1 cellular context compared by ENCODE assay signal in the genomic region with DNA sequence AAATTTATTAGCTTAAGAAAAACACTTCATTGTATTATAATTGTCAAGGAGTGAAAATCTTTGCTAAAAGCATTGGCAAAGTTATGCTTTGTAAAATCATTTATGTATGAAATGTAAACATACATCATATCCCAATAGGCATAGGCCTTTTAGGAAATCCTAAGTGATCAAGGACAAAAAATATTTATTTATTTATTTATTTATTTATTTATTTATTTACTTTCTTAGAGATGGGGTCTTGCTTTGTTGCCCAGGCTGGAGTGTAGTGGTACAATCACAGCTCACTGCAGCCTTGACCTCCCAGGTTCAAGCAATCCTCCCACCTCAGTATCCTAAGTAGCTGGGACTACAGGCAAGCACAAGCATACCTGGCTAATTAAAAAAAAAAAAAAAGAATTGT.
TF ChIP-seq lines count a peak whose summit lies in the region.

No MANE protein-coding gene starts in this region.

TF ChIP-seq in HEK293, 187 proteins besides CTCF, POLR2A, EP300 and RAD21 (continued from another document and continues in another):
- TF ChIP-seq REST (tag by site-specific recombination; IDR thresholded peaks at IDR 0.05) (peak; percentile 41; the same call in 1 of the 2 replicates), ZNF23 (tag by site-specific recombination; IDR thresholded peaks at IDR 0.05; ENCODE audit: borderline replicate concordance) (no peak), ZSCAN30 (tag by site-specific recombination; IDR thresholded peaks at IDR 0.05) (no peak), ZNF311 (tag by site-specific recombination; IDR thresholded peaks at IDR 0.05; ENCODE audit: borderline replicate concordance) (no peak), ZNF280D (tag by site-specific recombination; IDR thresholded peaks at IDR 0.05) (no peak), ZNF623 (tag by site-specific recombination; IDR thresholded peaks at IDR 0.05) (peak; percentile 59), ZBTB26 (tag by site-specific recombination; optimal IDR thresholded peaks at IDR 0.05) (no peak), ZNF677 (tag by site-specific recombination; IDR thresholded peaks at IDR 0.05) (no peak), ZNF670 (tag by site-specific recombination; IDR thresholded peaks at IDR 0.05; ENCODE audit: low read depth) (no peak), ZFP3 (tag by site-specific recombination; IDR thresholded peaks at IDR 0.05; ENCODE audit: low read depth) (no peak), ZNF140 (tag by site-specific recombination; IDR thresholded peaks at IDR 0.05) (0 out of 2 replicates have a peak, but pooled peaks have one; percentile 48), ZNF146 (tag by site-specific recombination; IDR thresholded peaks at IDR 0.05) (no peak), ZNF747 (tag by site-specific recombination; IDR thresholded peaks at IDR 0.05) (no peak), ZNF354C (tag by site-specific recombination; IDR thresholded peaks at IDR 0.05; ENCODE audit: borderline replicate concordance, low read depth) (0 out of 2 replicates have a peak, but pooled peaks have one; percentile 14), ZBTB8A (tag by site-specific recombination; IDR thresholded peaks at IDR 0.05) (0 out of 2 replicates have a peak, but pooled peaks have one; percentile 36), ZNF473 (tag by site-specific recombination; IDR thresholded peaks at IDR 0.05) (no peak), TRIM28 (IDR thresholded peaks at IDR 0.05; ENCODE audit: borderline replicate concordance, low read length) (no peak), ZNF654 (tag by site-specific recombination; IDR thresholded peaks at IDR 0.05; ENCODE audit: low read depth) (peak; percentile 24; the same call in 1 of the 2 replicates), SP2 (tag by site-specific recombination; IDR thresholded peaks at IDR 0.05) (no peak), ZNF239 (tag by site-specific recombination; IDR thresholded peaks at IDR 0.05) (no peak), GLI4 (tag by site-specific recombination; IDR thresholded peaks at IDR 0.05) (no peak), SETDB1 (IDR thresholded peaks at IDR 0.05; ENCODE audit: insufficient read length, low read length) (no peak), ZNF121 (tag by site-specific recombination; IDR thresholded peaks at IDR 0.05) (no peak), ZNF707 (tag by site-specific recombination; IDR thresholded peaks at IDR 0.05) (no peak), YY1 (tag by site-specific recombination; IDR thresholded peaks at IDR 0.05) (no peak), ZNF133 (tag by site-specific recombination; IDR thresholded peaks at IDR 0.05) (no peak), ZFP69B (tag by site-specific recombination; IDR thresholded peaks at IDR 0.05) (no peak), ZFP37 (tag by site-specific recombination; IDR thresholded peaks at IDR 0.05) (no peak), BCL11B (tag by site-specific recombination; IDR thresholded peaks at IDR 0.05; ENCODE audit: low read depth) (no peak), ZNF404 (tag by site-specific recombination; IDR thresholded peaks at IDR 0.05) (no peak), ZNF843 (tag by site-specific recombination; IDR thresholded peaks at IDR 0.05) (no peak), ZNF169 (tag by site-specific recombination; IDR thresholded peaks at IDR 0.05) (no peak), ZNF292 (tag by site-specific recombination; IDR thresholded peaks at IDR 0.05; ENCODE audit: borderline replicate concordance, low read depth) (no peak), ZNF394 (tag by site-specific recombination; IDR thresholded peaks at IDR 0.05; ENCODE audit: borderline replicate concordance) (peak; percentile 88), YY2 (tag by site-specific recombination; IDR thresholded peaks at IDR 0.05) (no peak), RBAK (tag by site-specific recombination; IDR thresholded peaks at IDR 0.05) (no peak), ZNF529 (tag by site-specific recombination; IDR thresholded peaks at IDR 0.05; ENCODE audit: insufficient replicate concordance) (no peak), ZNF10 (tag by site-specific recombination; IDR thresholded peaks at IDR 0.05) (no peak), ZNF600 (tag by site-specific recombination; IDR thresholded peaks at IDR 0.05) (no peak), ZNF391 (tag by site-specific recombination; IDR thresholded peaks at IDR 0.05; ENCODE audit: borderline replicate concordance, low read depth) (no peak), TCF7L2 (IDR thresholded peaks at IDR 0.05; ENCODE audit: borderline replicate concordance, low read depth, low read length) (no peak), PBX3 (CRISPR knock-in tag; IDR thresholded peaks at IDR 0.05) (no peak), MYNN (tag by site-specific recombination; IDR thresholded peaks at IDR 0.05; ENCODE audit: borderline replicate concordance) (no peak), ZNF558 (tag by site-specific recombination; IDR thresholded peaks at IDR 0.05) (no peak), ZNF274 (IDR thresholded peaks at IDR 0.05; ENCODE audit: low read length) (no peak), ZNF274 (tag by site-specific recombination; IDR thresholded peaks at IDR 0.05; ENCODE audit: borderline replicate concordance) (no peak), ZNF777 (tag by site-specific recombination; IDR thresholded peaks at IDR 0.05; ENCODE audit: borderline replicate concordance) (no peak), ZNF174 (tag by site-specific recombination; IDR thresholded peaks at IDR 0.05) (no peak), OSR2 (tag by site-specific recombination; IDR thresholded peaks at IDR 0.05) (no peak), ZNF76 (tag by site-specific recombination; IDR thresholded peaks at IDR 0.05; ENCODE audit: borderline replicate concordance, low read depth) (no peak)
- TF ChIP-seq, protein P1, sequence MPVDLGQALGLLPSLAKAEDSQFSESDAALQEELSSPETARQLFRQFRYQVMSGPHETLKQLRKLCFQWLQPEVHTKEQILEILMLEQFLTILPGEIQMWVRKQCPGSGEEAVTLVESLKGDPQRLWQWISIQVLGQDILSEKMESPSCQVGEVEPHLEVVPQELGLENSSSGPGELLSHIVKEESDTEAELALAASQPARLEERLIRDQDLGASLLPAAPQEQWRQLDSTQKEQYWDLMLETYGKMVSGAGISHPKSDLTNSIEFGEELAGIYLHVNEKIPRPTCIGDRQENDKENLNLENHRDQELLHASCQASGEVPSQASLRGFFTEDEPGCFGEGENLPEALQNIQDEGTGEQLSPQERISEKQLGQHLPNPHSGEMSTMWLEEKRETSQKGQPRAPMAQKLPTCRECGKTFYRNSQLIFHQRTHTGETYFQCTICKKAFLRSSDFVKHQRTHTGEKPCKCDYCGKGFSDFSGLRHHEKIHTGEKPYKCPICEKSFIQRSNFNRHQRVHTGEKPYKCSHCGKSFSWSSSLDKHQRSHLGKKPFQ (tag by site-specific recombination; IDR thresholded peaks at IDR 0.05), result no peak
- TF ChIP-seq, protein P2, sequence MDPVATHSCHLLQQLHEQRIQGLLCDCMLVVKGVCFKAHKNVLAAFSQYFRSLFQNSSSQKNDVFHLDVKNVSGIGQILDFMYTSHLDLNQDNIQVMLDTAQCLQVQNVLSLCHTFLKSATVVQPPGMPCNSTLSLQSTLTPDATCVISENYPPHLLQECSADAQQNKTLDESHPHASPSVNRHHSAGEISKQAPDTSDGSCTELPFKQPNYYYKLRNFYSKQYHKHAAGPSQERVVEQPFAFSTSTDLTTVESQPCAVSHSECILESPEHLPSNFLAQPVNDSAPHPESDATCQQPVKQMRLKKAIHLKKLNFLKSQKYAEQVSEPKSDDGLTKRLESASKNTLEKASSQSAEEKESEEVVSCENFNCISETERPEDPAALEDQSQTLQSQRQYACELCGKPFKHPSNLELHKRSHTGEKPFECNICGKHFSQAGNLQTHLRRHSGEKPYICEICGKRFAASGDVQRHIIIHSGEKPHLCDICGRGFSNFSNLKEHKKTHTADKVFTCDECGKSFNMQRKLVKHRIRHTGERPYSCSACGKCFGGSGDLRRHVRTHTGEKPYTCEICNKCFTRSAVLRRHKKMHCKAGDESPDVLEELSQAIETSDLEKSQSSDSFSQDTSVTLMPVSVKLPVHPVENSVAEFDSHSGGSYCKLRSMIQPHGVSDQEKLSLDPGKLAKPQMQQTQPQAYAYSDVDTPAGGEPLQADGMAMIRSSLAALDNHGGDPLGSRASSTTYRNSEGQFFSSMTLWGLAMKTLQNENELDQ (tag by site-specific recombination; IDR thresholded peaks at IDR 0.05; ENCODE audit: low read depth), result no peak
- TF ChIP-seq, protein P3, sequence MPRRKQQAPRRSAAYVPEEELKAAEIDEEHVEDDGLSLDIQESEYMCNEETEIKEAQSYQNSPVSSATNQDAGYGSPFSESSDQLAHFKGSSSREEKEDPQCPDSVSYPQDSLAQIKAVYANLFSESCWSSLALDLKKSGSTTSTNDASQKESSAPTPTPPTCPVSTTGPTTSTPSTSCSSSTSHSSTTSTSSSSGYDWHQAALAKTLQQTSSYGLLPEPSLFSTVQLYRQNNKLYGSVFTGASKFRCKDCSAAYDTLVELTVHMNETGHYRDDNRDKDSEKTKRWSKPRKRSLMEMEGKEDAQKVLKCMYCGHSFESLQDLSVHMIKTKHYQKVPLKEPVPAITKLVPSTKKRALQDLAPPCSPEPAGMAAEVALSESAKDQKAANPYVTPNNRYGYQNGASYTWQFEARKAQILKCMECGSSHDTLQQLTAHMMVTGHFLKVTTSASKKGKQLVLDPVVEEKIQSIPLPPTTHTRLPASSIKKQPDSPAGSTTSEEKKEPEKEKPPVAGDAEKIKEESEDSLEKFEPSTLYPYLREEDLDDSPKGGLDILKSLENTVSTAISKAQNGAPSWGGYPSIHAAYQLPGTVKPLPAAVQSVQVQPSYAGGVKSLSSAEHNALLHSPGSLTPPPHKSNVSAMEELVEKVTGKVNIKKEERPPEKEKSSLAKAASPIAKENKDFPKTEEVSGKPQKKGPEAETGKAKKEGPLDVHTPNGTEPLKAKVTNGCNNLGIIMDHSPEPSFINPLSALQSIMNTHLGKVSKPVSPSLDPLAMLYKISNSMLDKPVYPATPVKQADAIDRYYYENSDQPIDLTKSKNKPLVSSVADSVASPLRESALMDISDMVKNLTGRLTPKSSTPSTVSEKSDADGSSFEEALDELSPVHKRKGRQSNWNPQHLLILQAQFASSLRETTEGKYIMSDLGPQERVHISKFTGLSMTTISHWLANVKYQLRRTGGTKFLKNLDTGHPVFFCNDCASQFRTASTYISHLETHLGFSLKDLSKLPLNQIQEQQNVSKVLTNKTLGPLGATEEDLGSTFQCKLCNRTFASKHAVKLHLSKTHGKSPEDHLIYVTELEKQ (tag by site-specific recombination; IDR thresholded peaks at IDR 0.05; ENCODE audit: borderline replicate concordance), result no peak
